In the genomic region with DNA sequence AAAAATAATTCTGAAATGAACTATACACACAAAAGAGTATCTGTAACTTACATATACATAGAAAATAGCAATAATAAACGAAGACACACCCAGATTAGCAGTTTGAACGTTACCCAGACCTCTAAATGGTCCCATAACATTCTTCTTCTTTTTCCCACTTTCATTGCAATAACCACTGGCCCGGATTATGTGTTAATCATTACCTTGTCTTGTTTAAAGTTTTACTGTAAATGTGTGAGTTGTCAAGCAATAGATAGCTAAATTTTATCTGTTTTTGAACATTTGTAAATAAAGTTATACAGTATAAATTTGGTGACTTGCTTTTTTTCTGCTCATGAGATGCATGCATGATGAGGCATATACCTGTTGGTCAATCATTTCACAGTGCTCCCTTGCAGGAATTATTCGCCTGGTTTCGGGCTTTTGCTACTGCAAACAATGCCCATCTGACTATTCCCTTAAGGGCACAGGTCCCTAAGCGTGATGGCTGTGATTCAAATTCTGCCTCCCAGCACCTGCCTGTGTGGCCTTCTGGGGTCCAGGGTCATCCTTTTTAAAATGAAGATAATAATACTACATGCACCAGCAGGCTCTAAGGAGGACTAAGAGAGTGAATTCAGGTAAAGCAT, we compare ENCODE assay signal across 18 cellular contexts.
DNase-seq lines count a peak whose midpoint lies in the region; ATAC-seq and TF ChIP-seq lines count a peak whose summit lies in the region.
"Had no signal": no experiment of that assay in that cellular context is flagged by ENCODE, and none has a peak within 500 bp of the region (broad histone marks: within the 10 kb centered on the region; RNA-seq: fewer than 3 reads in every experiment).

No MANE protein-coding gene starts in this region.

- H3K79me2 ChIP-seq in hepatocyte, result no peaks in the 10 kb centered on the region

- H3K36me3 ChIP-seq in hepatocyte (replicated peaks; ENCODE audit: insufficient read depth, low read depth), result no peaks in the 10 kb centered on the region
- H3K36me3 ChIP-seq in mucosa of rectum (ENCODE audit: control insufficient read depth in 2 of 2, insufficient read depth in 2 of 2, low read length in 2 of 2), result no peaks in the 10 kb centered on the region
- no peaks in the 10 kb centered on the region for H3K36me3 ChIP-seq in transverse colon
- H3K36me3 ChIP-seq: MG63 had no signal

- H3K9me3 ChIP-seq in hepatocyte (ENCODE audit: low read depth) (no peaks in the 10 kb centered on the region), mucosa of rectum (ENCODE audit: control insufficient read depth in 2 of 2, low read length in 2 of 2) (no peaks in the 10 kb centered on the region), transverse colon (no peaks in the 10 kb centered on the region)
- H3K9me3 ChIP-seq: MG63 had no signal

- H3K27me3 Mint-ChIP-seq in T-helper 1 cell treated with Interleukin-12 subunit alpha and Interleukin-12 subunit beta and Interleukin-4 antibody, amounts not matched to agents 30 μg/mL and 1 μg/mL, for 36 hours (ENCODE audit: low read depth), result peaks cover 7% of the 10 kb centered on the region

- H4K20me1 ChIP-seq in hepatocyte (ENCODE audit: insufficient read depth, poor library complexity, severe bottlenecking), result no peaks in the 10 kb centered on the region

- no peaks in the 10 kb centered on the region for H3K9me2 ChIP-seq in hepatocyte (replicated peaks; ENCODE audit: insufficient read depth)

- no peak overlapping the region for H3K9ac ChIP-seq in mucosa of rectum (ENCODE audit: low read depth in 1 of 2, low read length in 2 of 2)

- H3K27ac Mint-ChIP-seq in T-helper 1 cell treated with Interleukin-12 subunit alpha and Interleukin-12 subunit beta and Interleukin-4 antibody, amounts not matched to agents 30 μg/mL and 1 μg/mL, for 36 hours, result peak overlapping the region; percentile 28

- no peak overlapping the region for H2AFZ ChIP-seq in hepatocyte

- no peak for DNase-seq in T-helper 1 cell
- no peak for DNase-seq in hepatocyte (ENCODE audit: low spot score)
- no peak for DNase-seq in transverse colon
- no peak for DNase-seq in activated CD4-positive, alpha-beta T cell treated with anti-CD3 and anti-CD28 coated beads for 4 hours
- DNase-seq: 8988T; C1 segment of cervical spinal cord; DMS153; H7; MG63; NCI-H1092 treated with DMSO at 0.1 percent for 48 hours; NCI-H1694 treated with DMSO at 0.1 percent for 48 hours; NCI-H69; NK-92 treated with Interleukin-12 subunit alpha and Interleukin-12 subunit beta, amount 100 ng/mL, for 24 hours; PC-3 had no signal

- H3K4me1 ChIP-seq in hepatocyte (ENCODE audit: insufficient read depth), result peaks cover 37% of the 10 kb centered on the region
- peaks cover 40 to 54% of the 10 kb centered on the region in 2 donors for H3K4me1 ChIP-seq in mucosa of rectum (ENCODE audit: control insufficient read depth in 2 of 2, insufficient read depth in 2 of 2, low read length in 2 of 2)
- peaks cover 6 to 45% (median 38%) of the 10 kb centered on the region in 4 donors for H3K4me1 ChIP-seq in transverse colon

- no peak for TF ChIP-seq POLR2A in transverse colon (IDR thresholded peaks at IDR 0.05)

- TF ChIP-seq CTCF in hepatocyte (IDR thresholded peaks at IDR 0.05; ENCODE audit: poor library complexity) (no peak), transverse colon (IDR thresholded peaks at IDR 0.05) (no peak)

- H3K27me3 ChIP-seq in hepatocyte (no peaks in the 10 kb centered on the region), mucosa of rectum (ENCODE audit: control insufficient read depth in 2 of 2, insufficient read depth in 2 of 2, low read length in 2 of 2) (no peaks in the 10 kb centered on the region), transverse colon (no peaks in the 10 kb centered on the region)
- H3K27me3 ChIP-seq: MG63 had no signal

- in situ Hi-C loops in transverse colon (cut with MboI; ENCODE audit: low pct_ligation_motif_present in 1 of 4, low pct_unique_long_range_greater_than_20kb in 1 of 4, low sequenced_read_pairs in 3 of 4), result no loop called here

- 62% methylated on average over 6 of the region's 6 CpGs for WGBS in hepatocyte (ENCODE audit: low lambda C conversion rate, missing lambda C conversion rate)
- 48 to 60% methylated on average over 5 to 6 of the region's 6 CpGs for WGBS in transverse colon (ENCODE audit: low coverage in 1 of 2), 2 donors

- peaks cover 7% of the 10 kb centered on the region for H3K36me3 Mint-ChIP-seq in T-helper 1 cell treated with Interleukin-12 subunit alpha and Interleukin-12 subunit beta and Interleukin-4 antibody, amounts not matched to agents 30 μg/mL and 1 μg/mL, for 36 hours (ENCODE audit: low read depth)

- no peak for TF ChIP-seq EP300 in transverse colon (IDR thresholded peaks at IDR 0.05; ENCODE audit: low read depth)

- peaks cover 12% of the 10 kb centered on the region for H3K9me3 Mint-ChIP-seq in T-helper 1 cell treated with Interleukin-12 subunit alpha and Interleukin-12 subunit beta and Interleukin-4 antibody, amounts not matched to agents 30 μg/mL and 1 μg/mL, for 36 hours

- intact Hi-C loops in transverse colon (cut with DNase I; ENCODE audit: low total_unique reads), result no loop called here

- no peak overlapping the region for H3K4me3 Mint-ChIP-seq in T-helper 1 cell treated with Interleukin-12 subunit alpha and Interleukin-12 subunit beta and Interleukin-4 antibody, amounts not matched to agents 30 μg/mL and 1 μg/mL, for 36 hours

- H3K4me2 ChIP-seq in hepatocyte, result no peak overlapping the region

- peaks cover 18% of the 10 kb centered on the region for H3K4me1 Mint-ChIP-seq in T-helper 1 cell treated with Interleukin-12 subunit alpha and Interleukin-12 subunit beta and Interleukin-4 antibody, amounts not matched to agents 30 μg/mL and 1 μg/mL, for 36 hours (ENCODE audit: low read depth)

- H3K4me3 ChIP-seq in hepatocyte (no peak overlapping the region), mucosa of rectum (ENCODE audit: low read length in 2 of 2) (no peak overlapping the region), transverse colon (no peak overlapping the region)
- H3K4me3 ChIP-seq: MG63 had no signal

- H3K27ac ChIP-seq in hepatocyte (peak overlapping the region; percentile 12), mucosa of rectum (ENCODE audit: low read depth in 2 of 2, low read length in 2 of 2) (peak overlapping the region; percentile 29 to 48), transverse colon (peak overlapping the region in 3 of 4 donors; percentile 30 to 61 (median 59))

- ATAC-seq in GM19351 (IDR thresholded peaks at IDR 0.05; ENCODE audit: unreplicated experiment) (no peak), HG03196 (IDR thresholded peaks at IDR 0.05; ENCODE audit: unreplicated experiment) (no peak)
- ATAC-seq: PC-3 had no signal
